In the genomic region with DNA sequence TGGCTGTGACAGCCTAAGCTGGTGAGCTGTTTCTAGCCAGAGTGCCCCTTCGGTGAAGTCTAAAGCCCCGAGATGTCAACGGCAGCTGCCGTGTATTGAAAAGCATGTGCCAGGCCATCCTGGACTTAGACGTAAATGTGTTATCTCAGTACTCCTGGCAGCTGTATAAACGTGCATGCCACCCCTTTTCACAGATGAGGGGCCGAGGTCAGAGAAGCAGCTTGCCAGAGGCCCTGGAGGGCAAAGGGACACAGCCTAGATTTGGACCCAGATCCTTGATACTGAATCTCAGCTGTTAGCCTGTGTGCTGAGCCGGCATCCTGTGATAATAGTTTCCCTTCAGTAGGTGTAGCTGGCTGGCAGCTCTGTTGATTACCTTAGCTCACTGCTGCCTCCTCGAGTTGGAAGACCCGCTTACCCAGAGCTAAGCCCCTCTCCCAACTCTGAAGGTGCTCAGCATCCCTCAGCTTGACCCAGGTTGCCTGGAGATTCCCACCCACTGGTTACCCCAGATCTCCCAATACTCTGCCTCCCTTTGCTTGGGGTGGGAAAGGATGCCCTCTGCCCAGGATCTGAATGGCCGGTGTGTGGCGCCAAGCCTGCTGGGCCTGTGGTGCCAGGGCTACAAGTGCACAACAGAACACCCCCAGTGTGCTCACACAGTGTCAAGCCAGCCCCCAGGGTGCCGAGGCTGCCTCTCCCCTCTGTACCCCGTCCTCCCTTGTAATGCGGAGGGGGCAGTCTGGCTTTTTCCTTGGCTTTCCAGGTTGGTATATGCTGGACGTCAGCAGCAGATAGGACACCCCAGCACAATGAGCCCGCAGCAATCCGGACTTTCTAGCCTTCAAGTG, we compare ENCODE assay signal across 9 cellular contexts. TPM values are rescaled to one million over a fixed set of nuclear protein-coding genes. Genes with fewer than 3 reads are reported as not detected.
DNase-seq lines count a peak whose midpoint lies in the region; ATAC-seq, FAIRE-seq and TF ChIP-seq lines count a peak whose summit lies in the region.
"Had no signal": no experiment of that assay in that cellular context is flagged by ENCODE, and none has a peak within 500 bp of the region (broad histone marks: within the 10 kb centered on the region; RNA-seq: fewer than 3 reads in every experiment).

No MANE protein-coding gene starts in this region.

- peak overlapping the region; percentile 83 for H3K4me3 Mint-ChIP-seq in activated CD4-positive, alpha-beta T cell treated with anti-CD3 and anti-CD28 coated beads, Interleukin-2, amount 10 ng/mL, durations not matched to agents 7 days and 5 days
- H3K4me3 Mint-ChIP-seq in natural killer cell, result peak overlapping the region; percentile 61

- no peaks in the 10 kb centered on the region for H3K79me2 ChIP-seq in endothelial cell of umbilical vein (ENCODE audit: control insufficient read depth, insufficient read depth, low read length)

- H2AFZ ChIP-seq in endothelial cell of umbilical vein (ENCODE audit: low read depth, low read length), result peak overlapping the region; percentile 9

- no peaks in the 10 kb centered on the region for H3K36me3 ChIP-seq in endothelial cell of umbilical vein (ENCODE audit: control insufficient read depth in 2 of 2, extremely low read depth in 1 of 2, insufficient read depth in 2 of 2, low read length in 2 of 2)
- H3K36me3 ChIP-seq in aorta (ENCODE audit: control insufficient read depth in 1 of 2, insufficient read depth in 2 of 2, low read length in 1 of 2), result no peaks in the 10 kb centered on the region

- H4K20me1 ChIP-seq in endothelial cell of umbilical vein (replicated peaks; ENCODE audit: control insufficient read depth, extremely low read depth, insufficient read depth, low read length), result no peaks in the 10 kb centered on the region

- H3K9me3 ChIP-seq in endothelial cell of umbilical vein (replicated peaks; ENCODE audit: control insufficient read depth, insufficient read depth, low read length), result no peaks in the 10 kb centered on the region
- no peaks in the 10 kb centered on the region for H3K9me3 ChIP-seq in aorta (ENCODE audit: control insufficient read depth, low read length)

- H3K4me2 ChIP-seq in endothelial cell of umbilical vein (ENCODE audit: insufficient read depth, low read length), result peak overlapping the region; percentile 39

- TF ChIP-seq POLR2A in endothelial cell of umbilical vein (IDR thresholded peaks at IDR 0.05; ENCODE audit: low read depth, low read length), result no peak

- intact Hi-C loops in endothelial cell of umbilical vein (cut with micrococcal nuclease) (loop anchor here (1.0 kb wide), 3 partner anchors 8 to 29 kb away; no protein-coding TSS in a partner anchor), natural killer cell (cut with micrococcal nuclease) (loop anchor here (2.0 to 5.0 kb wide), 3 partner anchors 18 to 36 kb away; no protein-coding TSS in a partner anchor), aorta (cut with DNase I) (no loop called here)

- TF ChIP-seq CTCF in GM12873 (IDR thresholded peaks at IDR 0.05; ENCODE audit: insufficient read depth, low read depth, low read length, missing control alignments) (peak; percentile 56), LNCaP clone FGC (IDR thresholded peaks at IDR 0.05; ENCODE audit: control insufficient read depth, extremely low read depth, insufficient read depth) (peak; percentile 29), endothelial cell of umbilical vein (IDR thresholded peaks at IDR 0.05; ENCODE audit: extremely low read depth in 1 of 2, insufficient read depth in 1 of 2, low read depth in 1 of 2, low read length in 2 of 2) (peak; percentile 15 to 38), natural killer cell (IDR thresholded peaks at IDR 0.05) (peak; percentile 21)

- H3K9me1 ChIP-seq in endothelial cell of umbilical vein (replicated peaks; ENCODE audit: control insufficient read depth, extremely low read depth, insufficient read depth, low read length), result no peaks in the 10 kb centered on the region

- FAIRE-seq in endothelial cell of umbilical vein (lab: Jason Lieb, UNC), result peak; percentile 85
- FAIRE-seq: endometrium had no signal

- no peaks in the 10 kb centered on the region for H3K36me3 Mint-ChIP-seq in activated CD4-positive, alpha-beta T cell treated with anti-CD3 and anti-CD28 coated beads, Interleukin-2, amount 10 ng/mL, durations not matched to agents 7 days and 5 days (ENCODE audit: low read depth)
- H3K36me3 Mint-ChIP-seq in natural killer cell, result no peaks in the 10 kb centered on the region

- no peaks in the 10 kb centered on the region for H3K27me3 Mint-ChIP-seq in activated CD4-positive, alpha-beta T cell treated with anti-CD3 and anti-CD28 coated beads, Interleukin-2, amount 10 ng/mL, durations not matched to agents 7 days and 5 days
- no peaks in the 10 kb centered on the region for H3K27me3 Mint-ChIP-seq in natural killer cell (ENCODE audit: low read depth in 2 of 2)

- H3K4me1 Mint-ChIP-seq in activated CD4-positive, alpha-beta T cell treated with anti-CD3 and anti-CD28 coated beads, Interleukin-2, amount 10 ng/mL, durations not matched to agents 7 days and 5 days, result peaks cover 22% of the 10 kb centered on the region
- H3K4me1 Mint-ChIP-seq in natural killer cell, result peaks cover 11% of the 10 kb centered on the region in 2 donors

- H3K4me3 ChIP-seq in LNCaP clone FGC (ENCODE audit: low read depth, low read length) (peak overlapping the region; percentile 75), endothelial cell of umbilical vein (replicated peaks in 1 of 3; ENCODE audit: insufficient read depth in 1 of 3, low read depth in 1 of 3, low read length in 3 of 3) (peak overlapping the region in 2 of 3 experiments; percentile 18 to 68), aorta (ENCODE audit: low read length in 2 of 2) (peak overlapping the region; percentile 48 to 61)

- no peaks in the 10 kb centered on the region for H3K9me3 Mint-ChIP-seq in activated CD4-positive, alpha-beta T cell treated with anti-CD3 and anti-CD28 coated beads, Interleukin-2, amount 10 ng/mL, durations not matched to agents 7 days and 5 days
- no peaks in the 10 kb centered on the region for H3K9me3 Mint-ChIP-seq in natural killer cell

- H3K4me1 ChIP-seq in endothelial cell of umbilical vein (ENCODE audit: control insufficient read depth, extremely low read depth, insufficient read depth, low read length) (peaks cover 17% of the 10 kb centered on the region), aorta (ENCODE audit: control insufficient read depth in 1 of 2, insufficient read depth in 2 of 2, low read length in 2 of 2) (no peaks in the 10 kb centered on the region)

- no TSS peak for BruUV-seq in endothelial cell of umbilical vein (replicated peaks; lab: Mats Ljungman, UMichigan)

- H3K27ac ChIP-seq in endothelial cell of umbilical vein (ENCODE audit: insufficient read depth, low read depth, low read length), result peak overlapping the region; percentile 89
- peak overlapping the region in 1 of 2 donors; percentile 89 for H3K27ac ChIP-seq in aorta (ENCODE audit: low read depth in 1 of 2, low read length in 2 of 2)

- POLR2A ChIA-PET in activated CD4-positive, alpha-beta T cell treated with anti-CD3 and anti-CD28 coated beads, Interleukin-2, amount 10 ng/mL, durations not matched to agents 7 days and 5 days (lab: Charles Lee), result no interaction called here
- POLR2A ChIA-PET in endothelial cell of umbilical vein (lab: Charles Lee), result interaction anchor here (0.9 kb wide), 1 partner anchor 31 kb away, joined by 3 read pairs; no protein-coding TSS in a partner anchor

- H3K27me3 ChIP-seq in endothelial cell of umbilical vein (ENCODE audit: control insufficient read depth in 2 of 2, insufficient read depth in 2 of 2, low read length in 2 of 2) (no peaks in the 10 kb centered on the region), aorta (ENCODE audit: control insufficient read depth in 1 of 2, insufficient read depth in 2 of 2, low read length in 1 of 2) (no peaks in the 10 kb centered on the region)

- CTCF ChIA-PET in activated CD4-positive, alpha-beta T cell treated with anti-CD3 and anti-CD28 coated beads, Interleukin-2, amount 10 ng/mL, durations not matched to agents 7 days and 5 days (lab: Charles Lee), result interaction anchor here (0.5 to 2.5 kb wide), 9 partner anchors 10 to 254 kb away, joined by 3 to 8 read pairs (median 3); no protein-coding TSS in a partner anchor
- CTCF ChIA-PET in endothelial cell of umbilical vein (lab: Charles Lee), result interaction anchor here (0.7 to 2.2 kb wide), 5 partner anchors 19 to 41 kb away, joined by 4 to 49 read pairs (median 12); no protein-coding TSS in a partner anchor

- dilution Hi-C loops in endothelial cell of umbilical vein (cut with MboI; ENCODE audit: extremely low pct_ligation_motif_present, low sequenced_read_pairs), result no loop called here

- 39 to 40% methylated on average over 18 of the region's 18 CpGs for WGBS in aorta, 2 donors

- ATAC-seq in natural killer cell, result no peak
- ATAC-seq in aorta (ENCODE audit: low FRiP score), result no peak

- peak overlapping the region; percentile 82 for H3K9ac ChIP-seq in endothelial cell of umbilical vein (replicated peaks; ENCODE audit: extremely low read depth, insufficient read depth, low read length)

- peak overlapping the region; percentile 95 for H3K27ac Mint-ChIP-seq in activated CD4-positive, alpha-beta T cell treated with anti-CD3 and anti-CD28 coated beads, Interleukin-2, amount 10 ng/mL, durations not matched to agents 7 days and 5 days
- peak overlapping the region; percentile 91 to 93 for H3K27ac Mint-ChIP-seq in natural killer cell

- DNase-seq in LNCaP clone FGC (ENCODE audit: low read depth), result no peak
- DNase-seq in activated CD4-positive, alpha-beta T cell treated with anti-CD3 and anti-CD28 coated beads, Interleukin-2, amount 10 ng/mL, durations not matched to agents 7 days and 5 days, result peak; percentile 75
- peak; percentile 50 for DNase-seq in endothelial cell of umbilical vein (ENCODE audit: low read depth, low spot score)
- no peak for DNase-seq in natural killer cell
- DNase-seq in aorta, result peak; percentile 54 to 66
- DNase-seq in NCI-H187 (lab: John Stamatoyannopoulos, UW), result no peak
- DNase-seq in AG08395 (ENCODE audit: low spot score), result no peak

TF ChIP-seq in endothelial cell of umbilical vein, 7 proteins besides CTCF, POLR2A, EP300 and RAD21 (continues in another document):
- TF ChIP-seq POLR2AphosphoS5 (IDR thresholded peaks at IDR 0.05; ENCODE audit: insufficient read depth, low read depth, low read length), result no peak

RNA-seq across cellular contexts. Expression of a gene that starts 59.8 kb away (rescaled TPM):
- total RNA-seq in activated CD4-positive, alpha-beta T cell treated with anti-CD3 and anti-CD28 coated beads, Interleukin-2, amount 10 ng/mL, durations not matched to agents 7 days and 5 days, result not detected
- total RNA-seq in endothelial cell of umbilical vein, result not detected in 2 replicates
- not detected in 2 replicates for polyA plus RNA-seq in endothelial cell of umbilical vein
- polyA plus RNA-seq in endothelial cell of umbilical vein (2011; cell fraction: cytosol; rRNA removed), result not detected in 2 replicates
- polyA plus RNA-seq in endothelial cell of umbilical vein (2011; cell fraction: nucleus; rRNA removed), result not detected in 2 replicates
- not detected in 2 replicates for polyA plus RNA-seq in endothelial cell of umbilical vein (2012)
- polyA minus RNA-seq in endothelial cell of umbilical vein, result not detected in 2 replicates
- polyA minus RNA-seq in endothelial cell of umbilical vein (2011; cell fraction: cytosol; rRNA and poly(A)+ RNA removed), result 5.2 TPM
- not detected in 2 replicates for polyA minus RNA-seq in endothelial cell of umbilical vein (2011; cell fraction: nucleus; rRNA and poly(A)+ RNA removed)
- not detected for total RNA-seq in natural killer cell
- total RNA-seq in aorta, result not detected
- polyA plus RNA-seq in aorta, result not detected

Comparison
In these comparisons a context has a peak if more than half of its experiments do, and no peak if none do; other contexts are left out.
1. DNase-seq: peak in activated CD4-positive, alpha-beta T cell treated with anti-CD3 and anti-CD28 coated beads, Interleukin-2, amount 10 ng/mL, durations not matched to agents 7 days and 5 days (single experiment), endothelial cell of umbilical vein (single experiment) and aorta (2 of 2); none in LNCaP clone FGC (single experiment), natural killer cell (single experiment), NCI-H187 (0 of 2) and AG08395 (single experiment).
2. intact Hi-C loops: an anchor here in endothelial cell of umbilical vein (1.0 kb wide) and natural killer cell (2.0 to 5.0 kb wide); none called in aorta.
3. Peak in every context shown above with its lines, with median percentiles within 50 percentile points of each other: CTCF ChIP-seq and H3K4me3 ChIP-seq.